Comparison of ENCODE assay signal across 9 cellular contexts in the genomic region with DNA sequence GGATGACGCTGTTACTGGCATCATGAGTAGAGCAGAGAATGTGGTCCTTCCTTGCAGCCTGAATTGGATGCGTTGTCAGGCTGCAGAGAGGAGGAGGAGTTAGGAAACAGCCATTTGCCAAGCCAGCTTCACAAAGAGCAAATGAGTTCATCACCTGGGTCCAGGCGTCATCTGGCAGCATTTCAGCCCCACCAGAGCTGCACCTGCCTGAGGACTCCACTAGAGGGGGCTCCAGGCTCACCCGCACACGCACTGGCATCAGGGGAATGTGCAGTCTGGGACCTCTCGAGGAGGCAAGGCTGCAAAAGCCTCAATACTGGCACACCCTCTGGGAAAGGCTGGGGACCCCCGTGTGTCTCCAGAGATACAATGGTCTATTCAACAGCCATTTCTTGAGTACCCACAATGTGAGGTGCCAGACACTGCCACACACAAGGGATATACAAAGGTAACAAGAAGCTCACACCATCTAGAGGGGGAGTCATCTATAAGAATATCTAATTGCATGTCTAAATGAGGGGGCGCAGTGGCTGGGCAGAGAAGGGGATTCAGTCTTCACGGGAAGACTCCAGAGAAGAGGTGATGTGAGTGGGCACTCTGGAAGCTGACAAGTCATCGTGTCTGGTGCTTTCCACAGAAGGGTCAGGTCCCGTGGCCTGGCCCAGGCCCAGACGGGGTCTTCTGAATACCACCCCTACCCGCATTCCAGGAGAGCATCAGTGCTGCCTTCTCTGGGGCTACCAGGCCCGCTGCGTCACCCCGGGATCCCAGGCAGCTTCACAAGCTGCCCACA. TPM values are rescaled to one million over a fixed set of nuclear protein-coding genes. Genes with fewer than 3 reads are reported as not detected.
A peak's percentile ranks its signal among the peaks of the same experiment; 100 is the strongest.
DNase-seq lines count a peak whose midpoint lies in the region; ATAC-seq and TF ChIP-seq lines count a peak whose summit lies in the region.
"Had no signal": no experiment of that assay in that cellular context is flagged by ENCODE, and none has a peak within 500 bp of the region (broad histone marks: within the 10 kb centered on the region; RNA-seq: fewer than 3 reads in every experiment).

No MANE protein-coding gene starts in this region.

- H3K4me2 ChIP-seq in KMS-11 = no peak overlapping the region

- H4K20me1 ChIP-seq in KMS-11 (ENCODE audit: insufficient read depth) = no peaks in the 10 kb centered on the region

- no peak overlapping the region for H2AFZ ChIP-seq in KMS-11 (ENCODE audit: low read depth)

- H3K9me3 Mint-ChIP-seq in activated T-cell treated with anti-CD3 and anti-CD28 coated beads, Interleukin-2, amount 50 U/mL, for 4 hours = no peaks in the 10 kb centered on the region
- no peaks in the 10 kb centered on the region for H3K9me3 Mint-ChIP-seq in nephron

- H3K36me3 ChIP-seq in KMS-11 (ENCODE audit: insufficient read depth) = no peaks in the 10 kb centered on the region

- no peak overlapping the region for H3K4me3 ChIP-seq in KMS-11 (IDR thresholded peaks at IDR 0.05; ENCODE audit: insufficient read depth, low read depth, low read length)
- H3K4me3 ChIP-seq in fibroblast of mammary gland (ENCODE audit: control insufficient read depth, low read depth, low read length) = no peak overlapping the region

- H3K27me3 Mint-ChIP-seq in activated T-cell treated with anti-CD3 and anti-CD28 coated beads, Interleukin-2, amount 50 U/mL, for 4 hours (ENCODE audit: low read depth) = peaks cover 9% of the 10 kb centered on the region
- H3K27me3 Mint-ChIP-seq in nephron (ENCODE audit: low read depth) = peaks cover 35% of the 10 kb centered on the region

- no peaks in the 10 kb centered on the region for H3K4me1 ChIP-seq in KMS-11 (ENCODE audit: low read depth, poor library complexity, severe bottlenecking)

- H3K4me3 Mint-ChIP-seq in activated T-cell treated with anti-CD3 and anti-CD28 coated beads, Interleukin-2, amount 50 U/mL, for 4 hours = no peak overlapping the region
- no peak overlapping the region for H3K4me3 Mint-ChIP-seq in nephron

- H3K4me1 Mint-ChIP-seq in activated T-cell treated with anti-CD3 and anti-CD28 coated beads, Interleukin-2, amount 50 U/mL, for 4 hours (ENCODE audit: low read depth) = peaks cover 10% of the 10 kb centered on the region
- H3K4me1 Mint-ChIP-seq in nephron = peaks cover 8% of the 10 kb centered on the region

- H3K79me2 ChIP-seq in KMS-11 (ENCODE audit: insufficient read depth, low read depth) = no peaks in the 10 kb centered on the region

- peak; percentile 95 for TF ChIP-seq CTCF in KMS-11 (conservative IDR thresholded peaks at IDR 0.05; ENCODE audit: low read depth, low read length)
- peak; percentile 95 for TF ChIP-seq CTCF in fibroblast of mammary gland (conservative IDR thresholded peaks at IDR 0.05; ENCODE audit: control insufficient read depth, insufficient read depth, low read depth, low read length)
- peak; percentile 95 to 98 (median 96) for TF ChIP-seq CTCF in nephron (IDR thresholded peaks at IDR 0.05; ENCODE audit: unreplicated experiment in 3 of 3)

- no peak overlapping the region for H3K27ac ChIP-seq in KMS-11

- ATAC-seq in activated T-cell treated with anti-CD3 and anti-CD28 coated beads, Interleukin-2, amount 50 U/mL, for 4 hours = peak; percentile 67 to 71
- no peak for ATAC-seq in GM21423 (IDR thresholded peaks at IDR 0.05; ENCODE audit: unreplicated experiment)

- no peak overlapping the region for H3K9ac ChIP-seq in KMS-11

- peak; percentile 90 for DNase-seq in DMS53 (lab: John Stamatoyannopoulos, UW)
- DNase-seq in OCI-M1 (lab: John Stamatoyannopoulos, UW) = peak; percentile 85
- DNase-seq in activated T-cell treated with anti-CD3 and anti-CD28 coated beads, Interleukin-2, amount 50 U/mL, for 4 hours = peak; percentile 39
- DNase-seq in fibroblast of mammary gland (ENCODE audit: low read depth) = peak; percentile 82
- DNase-seq in superior temporal gyrus (ENCODE audit: extremely low spot score) = peak; percentile 95

- peaks cover 95% of the 10 kb centered on the region for H3K27me3 ChIP-seq in KMS-11 (ENCODE audit: insufficient read depth, low read depth)

- peak overlapping the region in 1 of 3 experiments; percentile 5 for H3K27ac Mint-ChIP-seq in nephron

- no peaks in the 10 kb centered on the region for H3K36me3 Mint-ChIP-seq in activated T-cell treated with anti-CD3 and anti-CD28 coated beads, Interleukin-2, amount 50 U/mL, for 4 hours (ENCODE audit: insufficient read depth)
- H3K36me3 Mint-ChIP-seq in nephron (ENCODE audit: low read depth) = no peaks in the 10 kb centered on the region

RNA-seq across cellular contexts. Expression of a gene that starts 53.5 kb away (rescaled TPM):
- not detected for total RNA-seq in activated T-cell treated with anti-CD3 and anti-CD28 coated beads, Interleukin-2, amount 50 U/mL, for 4 hours
- total RNA-seq: T-helper 2 cell treated with Interferon-gamma antibody and Interleukin-4, amounts not matched to agents 100 ng/mL and 5 ng/mL, for 36 hours had no signal

Comparison
In these comparisons a context has a peak if more than half of its experiments do, and no peak if none do; other contexts are left out.
1. DNase-seq: peak in every context shown above with its lines; median percentile 95 in superior temporal gyrus; 90 in DMS53; 85 in OCI-M1; 82 in fibroblast of mammary gland; 39 in activated T-cell treated with anti-CD3 and anti-CD28 coated beads, Interleukin-2, amount 50 U/mL, for 4 hours.